In the genomic region with DNA sequence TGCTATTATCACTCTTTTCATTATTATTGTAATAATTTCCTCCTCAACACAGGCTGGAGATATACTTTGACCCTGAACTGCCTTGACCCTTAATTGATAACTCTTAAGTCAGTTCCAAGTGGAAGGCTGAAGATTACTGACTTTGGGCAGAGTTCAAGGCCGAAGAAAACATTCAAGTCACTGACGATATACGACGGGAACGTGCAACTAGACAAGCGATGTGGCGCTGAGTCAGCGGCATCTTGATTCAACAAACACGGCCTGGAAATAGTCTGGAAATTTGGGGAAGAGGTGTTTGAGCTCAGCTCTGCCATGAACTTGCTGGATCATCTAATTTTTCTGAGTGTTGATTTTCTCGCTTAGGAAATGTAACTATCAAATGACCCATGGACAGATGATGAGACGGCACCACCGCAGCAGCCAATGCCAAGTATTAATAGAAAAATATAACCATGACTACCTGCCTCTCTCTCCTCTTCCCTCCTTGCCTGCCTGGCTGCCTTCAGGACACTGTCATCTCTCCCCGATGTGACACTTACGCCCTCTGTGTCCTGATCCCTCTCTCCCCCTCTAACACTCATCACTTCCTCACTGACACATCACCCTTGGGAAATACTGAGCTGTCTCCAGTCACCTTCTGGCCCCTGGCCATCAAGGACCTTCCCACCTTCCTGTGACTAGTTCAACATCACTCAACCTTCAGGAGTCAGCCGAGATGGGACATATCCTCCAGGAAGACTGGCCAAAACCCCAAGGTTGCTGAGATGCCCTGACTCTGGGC, we compare ENCODE assay signal across 26 cellular contexts. TPM values are rescaled to one million over a fixed set of nuclear protein-coding genes. Genes with fewer than 3 reads are reported as not detected.
A peak's percentile ranks its signal among the peaks of the same experiment; 100 is the strongest.
DNase-seq lines count a peak whose midpoint lies in the region; ATAC-seq, FAIRE-seq and TF ChIP-seq lines count a peak whose summit lies in the region.
"Had no signal": no experiment of that assay in that cellular context is flagged by ENCODE, and none has a peak within 500 bp of the region (broad histone marks: within the 10 kb centered on the region; RNA-seq: fewer than 3 reads in every experiment).

No MANE protein-coding gene starts in this region.

- H3K4me1 Mint-ChIP-seq in MCF 10A (ENCODE audit: insufficient read depth, unreplicated experiment), result peaks cover 5% of the 10 kb centered on the region
- no peaks in the 10 kb centered on the region for H3K4me1 Mint-ChIP-seq in activated T-cell treated with anti-CD3 and anti-CD28 coated beads, Interleukin-2, amount 50 U/mL, for 24 hours (ENCODE audit: low read depth)
- H3K4me1 Mint-ChIP-seq: stimulated activated naive CD8-positive, alpha-beta T cell treated with anti-CD3 and anti-CD28 coated beads, Interleukin-15, amount 100 ng/mL, for 72 hours; T-cell had no signal

- H3K27ac ChIP-seq in breast epithelium (no peak overlapping the region), small intestine (ENCODE audit: low read depth in 1 of 2, low read length in 1 of 2) (peak overlapping the region; percentile 46 to 70)
- H3K27ac ChIP-seq: hepatocyte, lower lobe of right lung, ovary, skin epidermis had no signal

- TF ChIP-seq POLR2A in breast epithelium (IDR thresholded peaks at IDR 0.05), result no peak

- POLR2A ChIA-PET in MCF 10A (lab: Yijun Ruan, JAX), result interaction anchor here (1.1 kb wide), 1 partner anchor 35 kb away, joined by 5 read pairs; no protein-coding TSS in a partner anchor

- no peak overlapping the region for H3K4me3 ChIP-seq in breast epithelium
- no peak overlapping the region for H3K4me3 ChIP-seq in epithelial cell of esophagus (ENCODE audit: low read length)
- H3K4me3 ChIP-seq in small intestine (ENCODE audit: low read depth in 1 of 2, low read length in 2 of 2), result no peak overlapping the region
- H3K4me3 ChIP-seq: HAP-1, hepatocyte, lower lobe of right lung, ovary, skin epidermis had no signal

- no peaks in the 10 kb centered on the region for H3K27me3 Mint-ChIP-seq in MCF 10A (ENCODE audit: insufficient read depth, unreplicated experiment)
- H3K27me3 Mint-ChIP-seq in activated T-cell treated with anti-CD3 and anti-CD28 coated beads, Interleukin-2, amount 50 U/mL, for 24 hours, result no peaks in the 10 kb centered on the region
- H3K27me3 Mint-ChIP-seq: stimulated activated naive CD8-positive, alpha-beta T cell treated with anti-CD3 and anti-CD28 coated beads, Interleukin-15, amount 100 ng/mL, for 72 hours; T-cell had no signal

- CTCF ChIA-PET in MCF 10A (lab: Yijun Ruan, JAX), result interaction anchor here (0.7 to 2.0 kb wide), 2 partner anchors 11 to 34 kb away, joined by 3 to 13 read pairs; no protein-coding TSS in a partner anchor

- ATAC-seq in HG03196 (IDR thresholded peaks at IDR 0.05; ENCODE audit: unreplicated experiment), result no peak
- ATAC-seq: lower lobe of right lung; stimulated activated naive CD8-positive, alpha-beta T cell treated with anti-CD3 and anti-CD28 coated beads, Interleukin-15, amount 100 ng/mL, for 72 hours; T-cell had no signal

- BruUV-seq in MCF 10A (replicated peaks; lab: Mats Ljungman, UMichigan), result no TSS peak

- H3K27ac Mint-ChIP-seq in MCF 10A (ENCODE audit: low read depth, unreplicated experiment), result no peak overlapping the region
- no peak overlapping the region for H3K27ac Mint-ChIP-seq in activated T-cell treated with anti-CD3 and anti-CD28 coated beads, Interleukin-2, amount 50 U/mL, for 24 hours
- H3K27ac Mint-ChIP-seq: stimulated activated naive CD8-positive, alpha-beta T cell treated with anti-CD3 and anti-CD28 coated beads, Interleukin-15, amount 100 ng/mL, for 72 hours; T-cell had no signal

- peaks cover 46% of the 10 kb centered on the region for H3K36me3 Mint-ChIP-seq in MCF 10A (ENCODE audit: insufficient read depth, unreplicated experiment)
- peaks cover 74% of the 10 kb centered on the region for H3K36me3 Mint-ChIP-seq in activated T-cell treated with anti-CD3 and anti-CD28 coated beads, Interleukin-2, amount 50 U/mL, for 24 hours (ENCODE audit: low read depth)

- 34 to 68% (median 52%) methylated on average over 15 of the region's 15 CpGs for WGBS in small intestine, 3 donors

- H3K36me3 ChIP-seq in breast epithelium (peaks cover 1% of the 10 kb centered on the region), small intestine (ENCODE audit: control insufficient read depth in 2 of 2, insufficient read depth in 2 of 2, low read length in 2 of 2) (peaks cover 0 to 3% of the 10 kb centered on the region in 2 donors)
- H3K36me3 ChIP-seq: HAP-1, ovary had no signal

- no peaks in the 10 kb centered on the region for H3K27me3 ChIP-seq in breast epithelium
- no peaks in the 10 kb centered on the region for H3K27me3 ChIP-seq in small intestine (ENCODE audit: control insufficient read depth in 2 of 2, insufficient read depth in 2 of 2, low read length in 2 of 2)
- H3K27me3 ChIP-seq: hepatocyte, ovary had no signal

- H3K9me3 ChIP-seq in breast epithelium, result no peaks in the 10 kb centered on the region
- H3K9me3 ChIP-seq in small intestine (ENCODE audit: control insufficient read depth, low read depth), result no peaks in the 10 kb centered on the region
- H3K9me3 ChIP-seq: HAP-1, lower lobe of right lung, ovary had no signal

- FAIRE-seq in RCC 7860 (lab: Jason Lieb, UNC) (peak; percentile 69), small intestine (lab: Jason Lieb, UNC) (peak; percentile 36)

- TF ChIP-seq CTCF in MCF 10A (IDR thresholded peaks at IDR 0.05; ENCODE audit: unreplicated experiment) (no peak), breast epithelium (IDR thresholded peaks at IDR 0.05) (no peak), epithelial cell of esophagus (IDR thresholded peaks at IDR 0.05; ENCODE audit: insufficient read depth, low read depth, low read length, missing control alignments) (no peak)

- no peak overlapping the region for H3K4me3 Mint-ChIP-seq in MCF 10A (ENCODE audit: unreplicated experiment)
- no peak overlapping the region for H3K4me3 Mint-ChIP-seq in activated T-cell treated with anti-CD3 and anti-CD28 coated beads, Interleukin-2, amount 50 U/mL, for 24 hours
- H3K4me3 Mint-ChIP-seq: stimulated activated naive CD8-positive, alpha-beta T cell treated with anti-CD3 and anti-CD28 coated beads, Interleukin-15, amount 100 ng/mL, for 72 hours; T-cell had no signal

- intact Hi-C loops in MCF 10A (cut with micrococcal nuclease), result no loop called here
- intact Hi-C loops in breast epithelium (cut with DNase I; ENCODE audit: low total_unique reads), result loop anchor here (2.0 kb wide), 1 partner anchor 29 kb away; no protein-coding TSS in a partner anchor

- no peaks in the 10 kb centered on the region for H3K9me3 Mint-ChIP-seq in MCF 10A (ENCODE audit: unreplicated experiment)
- no peaks in the 10 kb centered on the region for H3K9me3 Mint-ChIP-seq in activated T-cell treated with anti-CD3 and anti-CD28 coated beads, Interleukin-2, amount 50 U/mL, for 24 hours
- H3K9me3 Mint-ChIP-seq: stimulated activated naive CD8-positive, alpha-beta T cell treated with anti-CD3 and anti-CD28 coated beads, Interleukin-15, amount 100 ng/mL, for 72 hours; T-cell had no signal

- peak; percentile 47 for DNase-seq in MCF 10A (ENCODE audit: unreplicated experiment)
- DNase-seq in breast epithelium (ENCODE audit: low spot score in 2 of 2), result no peak
- peak; percentile 88 for DNase-seq in RCC 7860 (ENCODE audit: low spot score)
- peak; percentile 57 for DNase-seq in epithelial cell of esophagus (ENCODE audit: low read depth)
- peak; percentile 99 for DNase-seq in small intestine
- no peak for DNase-seq in activated CD8-positive, alpha-beta memory T cell treated with anti-CD3 and anti-CD28 coated beads for 24 hours
- no peak for DNase-seq in activated T-cell treated with anti-CD3 and anti-CD28 coated beads, Interleukin-2, amount 50 U/mL, for 24 hours
- DNase-seq: 8988T; activated gamma-delta T cell; amygdala; C1 segment of cervical spinal cord; DMS 273 treated with DMSO at 0.1 percent for 48 hours; effector memory CD4-positive, alpha-beta T cell; KG1; lower lobe of right lung; NCI-H1048; NCI-H2029 treated with DMSO at 0.1 percent for 48 hours; ovary; SHP77; stimulated activated CD4-positive, alpha-beta T cell treated with anti-CD3 and anti-CD28 coated beads, Interleukin-2, amount 100 ng/mL, for 48 hours; stimulated activated naive CD8-positive, alpha-beta T cell treated with anti-CD3 and anti-CD28 coated beads, Interleukin-15, amount 100 ng/mL, for 72 hours; T-cell had no signal

- H3K4me1 ChIP-seq in breast epithelium (no peaks in the 10 kb centered on the region), small intestine (ENCODE audit: control insufficient read depth in 2 of 2, insufficient read depth in 1 of 2, low read depth in 1 of 2, low read length in 1 of 2) (peaks cover 3 to 12% of the 10 kb centered on the region in 2 donors)
- H3K4me1 ChIP-seq: lower lobe of right lung had no signal

RNA-seq across cellular contexts. Expression of a gene that starts 49.4 kb away (rescaled TPM):
- 19.0 and 20.5 TPM in 2 replicates for total RNA-seq in MCF 10A (2022)
- 10 to 100 TPM; 26.7 to 44.2 (median 34.1) TPM for total RNA-seq in breast epithelium
- 10 to 100 TPM; 28.6 to 59.0 (median 45.4) TPM for polyA plus RNA-seq in small intestine

Comparison
In these comparisons a context has a peak if more than half of its experiments do, and no peak if none do; other contexts are left out.
1. DNase-seq: peak in MCF 10A (single experiment), RCC 7860 (single experiment), epithelial cell of esophagus (single experiment) and small intestine (single experiment); none in breast epithelium (0 of 2), activated CD8-positive, alpha-beta memory T cell treated with anti-CD3 and anti-CD28 coated beads for 24 hours (single experiment) and activated T-cell treated with anti-CD3 and anti-CD28 coated beads, Interleukin-2, amount 50 U/mL, for 24 hours (single experiment).
2. H3K27ac ChIP-seq: peak in small intestine (2 of 2); none in breast epithelium (0 of 2).